ENCODE assay signal across 1 cellular context in the genomic region with DNA sequence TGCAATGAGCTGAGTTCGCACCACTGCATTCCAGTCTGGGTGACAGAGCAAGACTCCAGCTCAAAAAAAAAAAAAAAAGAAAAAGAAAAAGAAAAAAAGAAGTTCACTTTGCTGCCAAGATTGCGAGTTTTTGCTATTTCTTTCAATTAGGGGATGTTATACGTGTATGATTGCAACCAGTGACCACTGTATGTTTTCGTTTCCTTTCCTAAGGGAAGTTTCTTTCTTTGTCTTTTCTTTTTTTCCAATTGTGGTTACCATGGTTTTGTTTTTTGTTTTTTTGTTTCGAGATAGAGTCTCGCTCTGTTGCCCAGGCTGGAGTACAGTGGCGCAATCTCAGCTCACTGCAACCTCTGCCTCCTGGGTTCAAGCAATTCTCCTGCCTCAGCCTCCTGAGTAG. TPM values are rescaled to one million over a fixed set of nuclear protein-coding genes. Genes with fewer than 3 reads are reported as not detected.
"Had no signal": no experiment of that assay in that cellular context is flagged by ENCODE, and none has a peak within 500 bp of the region (broad histone marks: within the 10 kb centered on the region; RNA-seq: fewer than 3 reads in every experiment).

No MANE protein-coding gene starts in this region.

RNA-seq across cellular contexts. Expression of a gene that starts 16.6 kb away (rescaled TPM):
- total RNA-seq: HT-29 had no signal
